In the genomic region with DNA sequence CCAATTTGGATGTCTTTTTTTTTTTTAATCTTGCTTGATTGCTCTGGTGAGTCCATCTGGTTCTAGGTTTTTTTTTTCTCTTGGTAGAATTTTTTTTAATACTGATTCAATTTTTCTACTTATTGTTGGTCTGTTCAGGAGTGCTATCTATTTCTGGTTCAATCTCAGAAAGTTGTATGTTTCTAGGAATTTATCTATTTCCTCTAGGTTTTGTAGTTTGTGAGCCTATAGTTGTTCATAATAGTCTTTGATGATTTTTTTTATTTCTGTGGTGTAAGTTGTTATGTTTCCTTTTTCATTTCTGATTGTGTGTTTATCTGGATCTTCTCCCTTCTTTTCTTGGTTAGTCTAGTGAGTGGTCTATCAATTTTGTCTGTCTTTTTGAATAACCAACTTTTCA, we compare ENCODE assay signal across 26 cellular contexts.
"Had no signal": no experiment of that assay in that cellular context is flagged by ENCODE, and none has a peak within 500 bp of the region (broad histone marks: within the 10 kb centered on the region; RNA-seq: fewer than 3 reads in every experiment).

No MANE protein-coding gene starts in this region.

- H3K27me3 Mint-ChIP-seq: dendritic cell treated with granulocyte-macrophage colony-stimulating factor and Interleukin-4, amounts not matched to agents 40 ng/mL and 50 ng/mL, for 4 days; naive B cell; progenitor cell of endocrine pancreas had no signal

- H3K4me3 Mint-ChIP-seq: dendritic cell treated with granulocyte-macrophage colony-stimulating factor and Interleukin-4, amounts not matched to agents 40 ng/mL and 50 ng/mL, for 4 days; endodermal cell; mesothelial cell of epicardium; naive B cell; nephron; neural progenitor cell had no signal

- ATAC-seq: esophagus mucosa, gastrocnemius medialis, heart right ventricle, left cardiac atrium, left lung, mucosa of descending colon, right lobe of liver had no signal

- H3K27ac Mint-ChIP-seq: dendritic cell treated with granulocyte-macrophage colony-stimulating factor and Interleukin-4, amounts not matched to agents 40 ng/mL and 50 ng/mL, for 4 days; endodermal cell; mesothelial cell of epicardium; nephron; neural progenitor cell; progenitor cell of endocrine pancreas had no signal

- DNase-seq: effector CD8-positive, alpha-beta T cell; endodermal cell; foreskin fibroblast; gastrocnemius medialis; heart right ventricle; hippocampal formation; left cardiac atrium; left lung; mesenchymal stem cell; mucosa of descending colon; naive B cell; right lobe of liver; stimulated activated CD4-positive, alpha-beta T cell treated with anti-CD3 and anti-CD28 coated beads, Interleukin-12 subunit alpha, Interleukin-12 subunit beta, amount 100 ng/mL, for 4 hours; stimulated activated CD4-positive, alpha-beta T cell treated with anti-CD3 and anti-CD28 coated beads, Interleukin-1b, Interleukin-23, amount 100 ng/mL, for 48 hours; stimulated activated CD4-positive, alpha-beta T cell treated with anti-CD3 and anti-CD28 coated beads, Interleukin-4, amount 100 ng/mL, for 1 hour; stimulated activated CD8-positive, alpha-beta memory T cell treated with anti-CD3 and anti-CD28 coated beads, Interleukin-4, amount 100 ng/mL, for 48 hours; stimulated activated naive CD4-positive, alpha-beta T cell; stomach; thyroid gland; trophoblast cell had no signal

- H3K4me1 Mint-ChIP-seq: endodermal cell, mesothelial cell of epicardium, nephron, neural progenitor cell had no signal

- H3K9me3 Mint-ChIP-seq: neural progenitor cell had no signal
